Comparison of ENCODE assay signal across 28 cellular contexts in the genomic region with DNA sequence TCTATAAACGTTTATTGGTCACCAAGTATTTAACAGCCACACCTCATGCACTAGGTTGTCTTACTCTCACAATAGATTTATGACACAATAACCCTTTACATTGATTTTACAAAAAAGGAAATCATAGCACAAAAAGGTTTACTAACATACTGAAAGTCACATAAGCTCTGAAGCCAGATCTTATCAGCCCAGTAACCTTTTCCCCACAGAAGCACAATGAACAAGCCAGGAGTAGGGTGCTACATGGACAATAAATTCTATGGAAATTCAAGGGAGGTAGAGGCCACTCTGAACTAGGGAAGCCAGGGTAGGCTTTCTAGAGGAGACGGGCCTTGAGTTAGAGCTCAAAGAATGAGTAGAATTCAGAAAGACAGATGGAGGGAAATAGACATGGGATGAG.
"Had no signal": no experiment of that assay in that cellular context is flagged by ENCODE, and none has a peak within 500 bp of the region (broad histone marks: within the 10 kb centered on the region; RNA-seq: fewer than 3 reads in every experiment).

No MANE protein-coding gene starts in this region.

- H3K4me1 Mint-ChIP-seq: activated CD4-positive, alpha-beta T cell treated with anti-CD3 and anti-CD28 coated beads, Interleukin-2, amount 10 ng/mL, durations not matched to agents 7 days and 5 days; activated naive CD4-positive, alpha-beta T cell treated with anti-CD3 and anti-CD28 coated beads, Interleukin-2, amount 10 ng/mL, durations not matched to agents 7 days and 5 days; activated naive CD8-positive, alpha-beta T cell treated with anti-CD3 and anti-CD28 coated beads, Interleukin-2, amount 50 U/mL, for 24 hours had no signal

- H3K36me3 ChIP-seq: SJCRH30 had no signal

- H3K36me3 Mint-ChIP-seq: activated CD4-positive, alpha-beta memory T cell treated with anti-CD3 and anti-CD28 coated beads for 36 hours; activated naive CD4-positive, alpha-beta T cell treated with anti-CD3 and anti-CD28 coated beads, Interleukin-2, amount 10 ng/mL, durations not matched to agents 7 days and 5 days; activated naive CD8-positive, alpha-beta T cell; brain had no signal

- DNase-seq: activated CD4-positive, alpha-beta memory T cell treated with anti-CD3 and anti-CD28 coated beads for 36 hours; activated CD4-positive, alpha-beta T cell treated with anti-CD3 and anti-CD28 coated beads, Interleukin-2, amount 10 ng/mL, durations not matched to agents 7 days and 5 days; activated CD8-positive, alpha-beta memory T cell treated with anti-CD3 and anti-CD28 coated beads, Interleukin-2, amount 50 U/mL, for 4 hours; activated effector memory CD4-positive, alpha-beta T cell treated with Interleukin-2 at 50 U/mL for 16 hours; activated naive CD4-positive, alpha-beta T cell treated with anti-CD3 and anti-CD28 coated beads, Interleukin-2, amount 10 ng/mL, durations not matched to agents 7 days and 5 days; activated naive CD8-positive, alpha-beta T cell treated with anti-CD3 and anti-CD28 coated beads, Interleukin-2, amount 50 U/mL, for 24 hours; activated T-cell treated with anti-CD3 and anti-CD28 coated beads for 4 hours; activated T-cell treated with anti-CD3 and anti-CD28 coated beads, Interleukin-2, amount 50 U/mL, for 4 hours; anterior cingulate cortex; caudate nucleus; MM.1S; MV-4-11; NCI-H1092; NCI-H1436 treated with DMSO at 0.1 percent for 48 hours; NCI-H1694 treated with DMSO at 0.1 percent for 48 hours; NCI-H2029 treated with DMSO at 0.1 percent for 48 hours; NCI-H2107; NCI-H2171; NCI-H446; NCI-H510A treated with DMSO at 0.1 percent for 48 hours; SHP77; SJCRH30 had no signal

- H3K4me3 Mint-ChIP-seq: activated CD4-positive, alpha-beta memory T cell treated with anti-CD3 and anti-CD28 coated beads for 36 hours; activated CD4-positive, alpha-beta T cell treated with anti-CD3 and anti-CD28 coated beads, Interleukin-2, amount 10 ng/mL, durations not matched to agents 7 days and 5 days; activated naive CD4-positive, alpha-beta T cell treated with anti-CD3 and anti-CD28 coated beads, Interleukin-2, amount 10 ng/mL, durations not matched to agents 7 days and 5 days; activated naive CD8-positive, alpha-beta T cell; activated naive CD8-positive, alpha-beta T cell treated with anti-CD3 and anti-CD28 coated beads, Interleukin-2, amount 50 U/mL, for 24 hours; activated T-cell treated with anti-CD3 and anti-CD28 coated beads, Interleukin-2, amount 50 U/mL, for 4 hours; brain; T-helper 1 cell treated with Interleukin-12 subunit alpha and Interleukin-12 subunit beta and Interleukin-4 antibody, amounts not matched to agents 30 μg/mL and 1 μg/mL, for 36 hours; T-helper 2 cell treated with Interferon-gamma antibody and Interleukin-4, amounts not matched to agents 5 μg/mL and 100 μg/mL, for 36 hours had no signal

- H3K9me3 Mint-ChIP-seq: activated CD4-positive, alpha-beta memory T cell treated with anti-CD3 and anti-CD28 coated beads for 36 hours; activated CD4-positive, alpha-beta T cell treated with anti-CD3 and anti-CD28 coated beads, Interleukin-2, amount 10 ng/mL, durations not matched to agents 7 days and 5 days; activated naive CD4-positive, alpha-beta T cell treated with anti-CD3 and anti-CD28 coated beads, Interleukin-2, amount 10 ng/mL, durations not matched to agents 7 days and 5 days; activated naive CD8-positive, alpha-beta T cell treated with anti-CD3 and anti-CD28 coated beads, Interleukin-2, amount 50 U/mL, for 24 hours; activated T-cell treated with anti-CD3 and anti-CD28 coated beads, Interleukin-2, amount 50 U/mL, for 4 hours; T-helper 1 cell treated with Interleukin-12 subunit alpha and Interleukin-12 subunit beta and Interleukin-4 antibody, amounts not matched to agents 30 μg/mL and 1 μg/mL, for 36 hours; T-helper 2 cell treated with Interferon-gamma antibody and Interleukin-4, amounts not matched to agents 5 μg/mL and 100 μg/mL, for 36 hours had no signal

- H3K27ac Mint-ChIP-seq: activated CD4-positive, alpha-beta memory T cell treated with anti-CD3 and anti-CD28 coated beads for 36 hours; activated CD4-positive, alpha-beta T cell treated with anti-CD3 and anti-CD28 coated beads, Interleukin-2, amount 10 ng/mL, durations not matched to agents 7 days and 5 days; activated naive CD4-positive, alpha-beta T cell treated with anti-CD3 and anti-CD28 coated beads, Interleukin-2, amount 10 ng/mL, durations not matched to agents 7 days and 5 days; activated naive CD8-positive, alpha-beta T cell; activated naive CD8-positive, alpha-beta T cell treated with anti-CD3 and anti-CD28 coated beads, Interleukin-2, amount 50 U/mL, for 24 hours; T-helper 1 cell treated with Interleukin-12 subunit alpha and Interleukin-12 subunit beta and Interleukin-4 antibody, amounts not matched to agents 30 μg/mL and 1 μg/mL, for 36 hours; T-helper 2 cell treated with Interferon-gamma antibody and Interleukin-4, amounts not matched to agents 5 μg/mL and 100 μg/mL, for 36 hours had no signal

- H3K4me3 ChIP-seq: SJCRH30, SK-N-MC had no signal

- H3K9me3 ChIP-seq: SJCRH30 had no signal

- H3K9ac ChIP-seq: KMS-11 had no signal

- H3K27ac ChIP-seq: KMS-11, SJCRH30, SK-N-MC had no signal

- H3K4me1 ChIP-seq: SJCRH30 had no signal
